8 cellular contexts compared by ENCODE assay signal in the genomic region with DNA sequence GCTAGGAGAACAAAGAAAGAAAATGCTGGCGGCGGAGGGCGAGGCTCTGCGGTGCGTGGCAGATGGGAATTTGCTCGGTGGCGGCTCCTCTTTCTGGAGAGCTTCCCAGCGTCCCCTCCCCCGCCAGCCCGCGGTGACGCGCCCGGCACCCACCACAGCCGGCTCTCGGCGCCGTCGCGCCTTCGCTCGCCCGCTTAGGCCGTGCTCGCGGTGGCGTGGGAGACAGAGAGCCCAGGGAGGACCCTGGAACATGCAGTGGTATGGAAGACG. TPM values are rescaled to one million over a fixed set of nuclear protein-coding genes. Genes with fewer than 3 reads are reported as not detected.
DNase-seq lines count a peak whose midpoint lies in the region; ATAC-seq and TF ChIP-seq lines count a peak whose summit lies in the region.

No MANE protein-coding gene starts in this region.

- H2AFZ ChIP-seq in DND-41 (ENCODE audit: low read depth, low read length) (peak overlapping the region; percentile 80), neuron (ENCODE audit: low read depth, low read length) (peak overlapping the region; percentile 100)

- H3K4me1 ChIP-seq in DND-41 (ENCODE audit: insufficient read depth, low read length): peaks cover 44% of the 10 kb centered on the region
- peaks cover 10% of the 10 kb centered on the region for H3K4me1 ChIP-seq in neuron (ENCODE audit: insufficient read depth, low read length)

- peaks cover 52% of the 10 kb centered on the region for H3K4me1 Mint-ChIP-seq in activated naive CD4-positive, alpha-beta T cell treated with anti-CD3 and anti-CD28 coated beads, Interleukin-2, amount 50 U/mL, for 24 hours

- H3K36me3 ChIP-seq in DND-41 (ENCODE audit: insufficient read depth, low read length): no peaks in the 10 kb centered on the region; the same call in 1 of the 2 replicates
- no peaks in the 10 kb centered on the region for H3K36me3 ChIP-seq in neuron (ENCODE audit: insufficient read depth, low read length)

- peaks cover 1% of the 10 kb centered on the region for H3K36me3 Mint-ChIP-seq in activated naive CD4-positive, alpha-beta T cell treated with anti-CD3 and anti-CD28 coated beads, Interleukin-2, amount 50 U/mL, for 24 hours

- H3K4me3 Mint-ChIP-seq in activated naive CD4-positive, alpha-beta T cell treated with anti-CD3 and anti-CD28 coated beads, Interleukin-2, amount 50 U/mL, for 24 hours: peak overlapping the region; percentile 93

- no peaks in the 10 kb centered on the region for H3K27me3 Mint-ChIP-seq in activated naive CD4-positive, alpha-beta T cell treated with anti-CD3 and anti-CD28 coated beads, Interleukin-2, amount 50 U/mL, for 24 hours

- H3K4me2 ChIP-seq in DND-41 (ENCODE audit: insufficient read depth, low read length): peak overlapping the region; percentile 79

- peak overlapping the region; percentile 91 for H3K27ac ChIP-seq in DND-41 (ENCODE audit: low read length)

- peak overlapping the region; percentile 60 to 84; a peak in 3 of 4 replicates for H3K4me3 ChIP-seq in DND-41 (ENCODE audit: low read depth in 1 of 2, low read length in 2 of 2)
- H3K4me3 ChIP-seq in neuron (ENCODE audit: low read length): peak overlapping the region; percentile 68

- DNase-seq in DND-41 (peak; percentile 71), NCI-H1694 (lab: John Stamatoyannopoulos, UW) (peak; percentile 39), globus pallidus (ENCODE audit: low spot score) (peak; percentile 69), ureter (ENCODE audit: low spot score) (peak; percentile 54)

- H3K9ac ChIP-seq in DND-41 (ENCODE audit: low read depth, low read length): peak overlapping the region; percentile 89

- H3K79me2 ChIP-seq in DND-41 (ENCODE audit: insufficient read depth, low read length): peaks cover 55% of the 10 kb centered on the region

- peaks cover 16% of the 10 kb centered on the region; the same call in 1 of the 2 replicates for H4K20me1 ChIP-seq in DND-41 (ENCODE audit: insufficient read depth, low read length)

- no peaks in the 10 kb centered on the region for H3K9me3 Mint-ChIP-seq in activated naive CD4-positive, alpha-beta T cell treated with anti-CD3 and anti-CD28 coated beads, Interleukin-2, amount 50 U/mL, for 24 hours

- no peaks in the 10 kb centered on the region for H3K27me3 ChIP-seq in DND-41 (ENCODE audit: insufficient read depth, low read length, poor library complexity)
- no peaks in the 10 kb centered on the region for H3K27me3 ChIP-seq in neuron (ENCODE audit: insufficient read depth, low read length)

- H3K9me3 ChIP-seq in DND-41 (ENCODE audit: insufficient read depth, low read length, severe bottlenecking) (no peaks in the 10 kb centered on the region), neuron (ENCODE audit: low read length) (no peaks in the 10 kb centered on the region)

- TF ChIP-seq CTCF in DND-41 (IDR thresholded peaks at IDR 0.05; ENCODE audit: borderline replicate concordance, extremely low read depth, low read length, poor library complexity, severe bottlenecking): no peak

- H3K27ac Mint-ChIP-seq in activated naive CD4-positive, alpha-beta T cell treated with anti-CD3 and anti-CD28 coated beads, Interleukin-2, amount 50 U/mL, for 24 hours: peak overlapping the region; percentile 83

- ATAC-seq in DND-41 (ENCODE audit: insufficient read depth, low read depth) (peak; percentile 55), GM21737 (IDR thresholded peaks at IDR 0.05; ENCODE audit: unreplicated experiment) (peak; percentile 31), HG03520 (IDR thresholded peaks at IDR 0.05; ENCODE audit: unreplicated experiment) (no peak)

RNA-seq across cellular contexts. Expression of a gene that starts 0.6 kb away (rescaled TPM):
- 15.2 TPM for total RNA-seq in ureter
